1 cellular context compared by ENCODE assay signal in genomic region chr7:43565786-43566185, GRCh38.
TF ChIP-seq lines count a peak whose summit lies in the region.

No MANE protein-coding gene starts in this region.

TF ChIP-seq in H1, 55 proteins besides CTCF, POLR2A, EP300 and RAD21:
- TF ChIP-seq EZH2 (IDR thresholded peaks at IDR 0.05; ENCODE audit: low read depth, low read length, severe bottlenecking) (no peak), POU5F1 (IDR thresholded peaks at IDR 0.05; ENCODE audit: low read depth, low read length) (no peak), PHF8 (conservative IDR thresholded peaks at IDR 0.05; ENCODE audit: low read depth, low read length) (no peak), ASH2L (IDR thresholded peaks at IDR 0.05; ENCODE audit: low read length) (no peak), CBX5 (IDR thresholded peaks at IDR 0.05; ENCODE audit: low read depth, low read length) (no peak), KDM1A (IDR thresholded peaks at IDR 0.05; ENCODE audit: borderline replicate concordance, low read length) (no peak), SP2 (IDR thresholded peaks at IDR 0.05; ENCODE audit: low read length) (no peak), KDM4A (IDR thresholded peaks at IDR 0.05; ENCODE audit: low read depth, low read length, severe bottlenecking) (no peak), JUND (IDR thresholded peaks at IDR 0.05; ENCODE audit: low read length) (no peak), FOSL1 (IDR thresholded peaks at IDR 0.05; ENCODE audit: insufficient read depth, low read depth, low read length) (no peak), SP4 (IDR thresholded peaks at IDR 0.05; ENCODE audit: low read length) (no peak), HDAC2 (IDR thresholded peaks at IDR 0.05; ENCODE audit: borderline replicate concordance in 1 of 2, low read depth in 2 of 2, low read length in 2 of 2) (no peak), ZNF274 (IDR thresholded peaks at IDR 0.05; ENCODE audit: borderline replicate concordance, extremely low read depth, low read length) (no peak), CHD1 (IDR thresholded peaks at IDR 0.05; ENCODE audit: low read depth, low read length) (no peak), GABPA (IDR thresholded peaks at IDR 0.05; ENCODE audit: borderline replicate concordance, insufficient read depth, low read length) (no peak), BRCA1 (IDR thresholded peaks at IDR 0.05; ENCODE audit: low read depth, low read length) (no peak), SIX5 (IDR thresholded peaks at IDR 0.05; ENCODE audit: low read depth, low read length) (no peak), E2F6 (IDR thresholded peaks at IDR 0.05) (no peak), HDAC6 (IDR thresholded peaks at IDR 0.05; ENCODE audit: low read depth, low read length) (no peak), BCL11A (IDR thresholded peaks at IDR 0.05; ENCODE audit: low read depth in 2 of 2, low read length in 2 of 2) (no peak)
TF ChIP-seq in H1: peak in this region for 0.
